In the genomic region with DNA sequence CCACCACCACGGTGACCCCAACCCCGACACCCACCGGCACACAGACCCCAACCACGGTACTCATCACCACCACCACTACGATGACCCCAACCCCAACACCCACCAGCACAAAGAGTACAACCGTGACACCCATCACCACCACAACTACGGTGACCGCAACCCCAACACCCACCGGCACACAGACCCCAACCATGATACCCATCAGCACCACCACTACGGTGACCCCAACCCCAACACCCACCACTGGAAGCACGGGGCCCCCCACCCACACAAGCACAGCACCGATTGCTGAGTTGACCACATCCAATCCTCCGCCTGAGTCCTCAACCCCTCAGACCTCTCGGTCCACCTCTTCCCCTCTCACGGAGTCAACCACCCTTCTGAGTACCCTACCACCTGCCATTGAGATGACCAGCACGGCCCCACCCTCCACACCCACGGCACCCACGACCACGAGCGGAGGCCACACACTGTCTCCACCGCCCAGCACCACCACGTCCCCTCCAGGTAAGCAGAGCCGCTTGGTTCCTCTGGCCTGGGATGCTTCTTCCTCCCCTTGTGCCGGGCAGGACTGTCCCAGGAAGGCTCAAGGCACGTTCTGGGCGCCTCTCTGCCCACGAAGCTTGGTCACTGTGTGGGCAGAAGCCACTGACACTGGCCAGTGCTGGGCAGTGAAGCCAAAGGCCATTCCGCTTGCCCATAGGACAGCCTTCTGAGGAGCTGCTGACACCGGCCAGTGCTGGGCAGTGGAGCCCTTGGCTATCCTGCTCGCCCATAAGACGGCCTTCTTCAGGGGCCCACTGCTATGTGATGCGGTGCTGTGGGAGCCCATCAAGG, we compare ENCODE assay signal across 1 cellular context.
TF ChIP-seq lines count a peak whose summit lies in the region.

No MANE protein-coding gene starts in this region.

TF ChIP-seq in HepG2, 621 proteins besides CTCF, POLR2A, EP300 and RAD21:
- TF ChIP-seq ZNF564 (CRISPR knock-in tag; IDR thresholded peaks at IDR 0.05) = no peak
- TF ChIP-seq CCAR2 (optimal IDR thresholded peaks at IDR 0.05; ENCODE audit: low read depth, low read length) = no peak
- TF ChIP-seq POGK (CRISPR knock-in tag; conservative IDR thresholded peaks at IDR 0.05) = no peak
- TF ChIP-seq ZNF616 (CRISPR knock-in tag; IDR thresholded peaks at IDR 0.05; ENCODE audit: low read depth) = no peak
- no peak for TF ChIP-seq ZSCAN25 (CRISPR knock-in tag; IDR thresholded peaks at IDR 0.05)
- TF ChIP-seq RFXAP (CRISPR knock-in tag; IDR thresholded peaks at IDR 0.05; ENCODE audit: borderline replicate concordance) = no peak
- TF ChIP-seq CEBPG (CRISPR knock-in tag; IDR thresholded peaks at IDR 0.05) = no peak
- TF ChIP-seq ZBTB33 (CRISPR knock-in tag; IDR thresholded peaks at IDR 0.05) = no peak
- TF ChIP-seq KAT8 (CRISPR knock-in tag; IDR thresholded peaks at IDR 0.05) = no peak
- TF ChIP-seq ZNF343 (CRISPR knock-in tag; IDR thresholded peaks at IDR 0.05) = no peak
- no peak for TF ChIP-seq ZNF256 (CRISPR knock-in tag; conservative IDR thresholded peaks at IDR 0.05)
- no peak for TF ChIP-seq FIP1L1 (IDR thresholded peaks at IDR 0.05; ENCODE audit: borderline replicate concordance, insufficient read depth, low read depth, low read length)
- no peak for TF ChIP-seq LCORL (IDR thresholded peaks at IDR 0.05)
- no peak for TF ChIP-seq LCORL (CRISPR knock-in tag; IDR thresholded peaks at IDR 0.05)
- no peak for TF ChIP-seq RBFOX2 (IDR thresholded peaks at IDR 0.05; ENCODE audit: low read depth, low read length)
- TF ChIP-seq CREM (IDR thresholded peaks at IDR 0.05) = no peak
- TF ChIP-seq CREM (CRISPR knock-in tag; IDR thresholded peaks at IDR 0.05) = no peak
